ENCODE assay signal across 8 cellular contexts in the genomic region with DNA sequence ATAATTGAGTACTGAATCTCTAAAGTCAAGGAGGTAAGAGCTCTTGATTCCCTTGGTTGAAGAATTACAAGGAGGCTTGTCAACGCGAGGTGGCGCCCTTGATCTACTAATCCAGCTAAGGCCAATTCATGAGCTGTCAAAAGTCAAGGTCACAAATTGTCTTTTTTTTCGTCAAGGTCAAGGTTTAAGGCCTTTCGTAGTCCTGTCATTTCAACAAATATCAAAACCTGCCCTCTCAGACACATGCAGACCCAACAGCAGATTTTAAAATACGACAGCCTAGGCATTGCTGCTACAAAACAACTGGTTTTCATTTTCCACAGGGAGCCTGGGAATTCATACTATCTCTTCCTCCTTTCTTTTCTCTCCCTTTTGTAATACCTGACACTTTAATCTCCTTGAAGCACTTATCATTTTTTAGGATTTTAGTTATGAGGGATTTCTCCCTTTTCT. TPM values are rescaled to one million over a fixed set of nuclear protein-coding genes. Genes with fewer than 3 reads are reported as not detected.
A peak's percentile ranks its signal among the peaks of the same experiment; 100 is the strongest.
DNase-seq lines count a peak whose midpoint lies in the region; ATAC-seq and FAIRE-seq lines count a peak whose summit lies in the region.

No MANE protein-coding gene starts in this region.

- DNase-seq in A172 (ENCODE audit: low spot score) (peak; percentile 65), GM19239 (ENCODE audit: insufficient read length, low spot score) (peak; percentile 70), NCI-H524 treated with DMSO at 0.1 percent for 48 hours (lab: John Stamatoyannopoulos, UW) (peak; percentile 29), dermis blood vessel endothelial cell (peak; percentile 90), memory B cell (ENCODE audit: low spot score in 2 of 2) (peak; percentile 80 to 81)
- peak; percentile 87 to 90 for DNase-seq in activated CD4-positive, alpha-beta T cell treated with anti-CD3 and anti-CD28 coated beads, Interleukin-2, amount 50 U/mL, for 4 hours
- DNase-seq in stimulated activated CD8-positive, alpha-beta memory T cell treated with anti-CD3 and anti-CD28 coated beads, Interleukin-15, amount 100 ng/mL, for 1 hour (ENCODE audit: low read depth), result peak; percentile 74

- H3K9me3 Mint-ChIP-seq in memory B cell, result peaks cover 2% of the 10 kb centered on the region

- peaks cover 27% of the 10 kb centered on the region for H3K27me3 Mint-ChIP-seq in memory B cell

- ATAC-seq in memory B cell (ENCODE audit: low read depth) (peak; percentile 49), HG02763 (IDR thresholded peaks at IDR 0.05; ENCODE audit: unreplicated experiment) (no peak)

- peak; percentile 88 for FAIRE-seq in GM19239 (lab: Jason Lieb, UNC)

- no peaks in the 10 kb centered on the region for H3K36me3 Mint-ChIP-seq in memory B cell

- peaks cover 14% of the 10 kb centered on the region for H3K4me1 Mint-ChIP-seq in memory B cell

- H3K4me3 Mint-ChIP-seq in memory B cell, result no peak overlapping the region

- no peak overlapping the region for H3K27ac Mint-ChIP-seq in memory B cell

RNA-seq across cellular contexts. Expression of a gene that starts 3.6 kb away (rescaled TPM):
- 3.2 and 4.7 TPM in 2 replicates for total RNA-seq in A172 (2014; rRNA removed; shearing (Covaris generic))
- total RNA-seq in dermis blood vessel endothelial cell, result under 0.01 TPM in 1 of 2 replicates, not detected in the other

RNA-seq across cellular contexts. Expression of a gene that starts 11.3 kb away (rescaled TPM):
- 1.2 TPM in 2 replicates for total RNA-seq in A172 (2014; rRNA removed; shearing (Covaris generic))
- under 0.01 and 0.70 TPM in 2 replicates for total RNA-seq in dermis blood vessel endothelial cell

RNA-seq across cellular contexts. Expression of a gene that starts 22.2 kb away (rescaled TPM):
- 26.4 and 30.7 TPM in 2 replicates for total RNA-seq in A172 (2014; rRNA removed; shearing (Covaris generic))
- 3.7 and 4.4 TPM in 2 replicates for total RNA-seq in dermis blood vessel endothelial cell

RNA-seq across cellular contexts. Expression of a gene that starts 31.0 kb away (rescaled TPM):
- total RNA-seq in A172 (2014; rRNA removed; shearing (Covaris generic)), result 74.8 and 88.6 TPM in 2 replicates
- total RNA-seq in dermis blood vessel endothelial cell, result 9.0 and 11.8 TPM in 2 replicates

RNA-seq across cellular contexts. Expression of a gene that starts 39.8 kb away (rescaled TPM):
- not detected in 2 replicates for total RNA-seq in A172 (2014; rRNA removed; shearing (Covaris generic))
- total RNA-seq in dermis blood vessel endothelial cell, result 1.4 and 2.9 TPM in 2 replicates

Comparison
In these comparisons a context has a peak if more than half of its experiments do, and no peak if none do; other contexts are left out.
1. DNase-seq: peak in every context shown above with its lines; median percentile 90 in dermis blood vessel endothelial cell; 88 in activated CD4-positive, alpha-beta T cell treated with anti-CD3 and anti-CD28 coated beads, Interleukin-2, amount 50 U/mL, for 4 hours; 80 in memory B cell; 74 in stimulated activated CD8-positive, alpha-beta memory T cell treated with anti-CD3 and anti-CD28 coated beads, Interleukin-15, amount 100 ng/mL, for 1 hour; 70 in GM19239; 65 in A172; 29 in NCI-H524 treated with DMSO at 0.1 percent for 48 hours.